In genomic region chr18:76592981-76593381, GRCh38 we compare ENCODE assay signal across 17 cellular contexts.
DNase-seq lines count a peak whose midpoint lies in the region; ATAC-seq, FAIRE-seq and TF ChIP-seq lines count a peak whose summit lies in the region.
"Had no signal": no experiment of that assay in that cellular context is flagged by ENCODE, and none has a peak within 500 bp of the region (broad histone marks: within the 10 kb centered on the region; RNA-seq: fewer than 3 reads in every experiment).

No MANE protein-coding gene starts in this region.

- H2AK5ac ChIP-seq in H1 (ENCODE audit: low read depth, low read length), result no peak overlapping the region

- no peak for TF ChIP-seq CTCF in H1 (IDR thresholded peaks at IDR 0.05; ENCODE audit: control extremely low read depth in 1 of 3, insufficient read depth in 1 of 3, low read depth in 1 of 3, low read length in 3 of 3)

- H3K4me3 ChIP-seq in H1 (ENCODE audit: extremely low read depth in 1 of 4, insufficient read depth in 2 of 4, low read depth in 3 of 4, low read length in 4 of 4) (no peak overlapping the region), mesodermal cell (ENCODE audit: extremely low read depth, insufficient read depth, low read length, poor library complexity, severe bottlenecking) (no peak overlapping the region)
- H3K4me3 ChIP-seq: adrenal gland, thoracic aorta had no signal

- POLR2A ChIA-PET in H1 (lab: Charles Lee; ENCODE audit: partially characterized antibody), result no interaction called here

- H4K5ac ChIP-seq in H1 (ENCODE audit: insufficient read length, low read depth, low read length), result no peak overlapping the region

- ATAC-seq in HG03039 (IDR thresholded peaks at IDR 0.05; ENCODE audit: unreplicated experiment), result no peak
- no peak for ATAC-seq in GM21825 (IDR thresholded peaks at IDR 0.05; ENCODE audit: unreplicated experiment)
- ATAC-seq: activated CD8-positive, alpha-beta T cell treated with anti-CD3 and anti-CD28 coated beads for 36 hours had no signal

- H3K9me3 ChIP-seq in H1 (ENCODE audit: insufficient read depth in 2 of 2, low read depth in 1 of 2, low read length in 1 of 2) (peaks cover 0 to 3% of the 10 kb centered on the region in 2 experiments; a peak in 2 of 4 replicates), mesodermal cell (ENCODE audit: control insufficient read depth, low read length) (no peaks in the 10 kb centered on the region)
- H3K9me3 ChIP-seq: adrenal gland, thoracic aorta had no signal

- no peak overlapping the region for H3K4me2 ChIP-seq in H1 (ENCODE audit: insufficient read depth in 1 of 2, low read depth in 2 of 2, low read length in 2 of 2)

- no peak overlapping the region for H3K56ac ChIP-seq in H1 (replicated peaks; ENCODE audit: insufficient read length, low read depth, low read length)

- TF ChIP-seq POLR2A in H1 (IDR thresholded peaks at IDR 0.05; ENCODE audit: control extremely low read depth in 1 of 2, low read depth in 2 of 2, low read length in 2 of 2), result no peak

- no peaks in the 10 kb centered on the region for H3K4me1 Mint-ChIP-seq in activated T-helper 1 cell treated with anti-CD3 and anti-CD28 coated beads, Interleukin-12 subunit alpha, Interleukin-12 subunit beta, Interleukin-2, Interleukin-4 antibody, amounts not matched to agents 30 ng/mL and 10 ng/mL and 1 ng/mL, durations not matched to agents 14 hours and 24 hours and 36 hours (ENCODE audit: low read depth)

- H4K91ac ChIP-seq in H1 (replicated peaks; ENCODE audit: insufficient read length, low read length), result no peak overlapping the region

- no peak overlapping the region for H3K27ac ChIP-seq in H1 (ENCODE audit: low read depth, low read length)
- peak overlapping the region; percentile 26 for H3K27ac ChIP-seq in mesodermal cell (ENCODE audit: low read depth, low read length, severe bottlenecking)
- H3K27ac ChIP-seq: adrenal gland, parathyroid adenoma, thoracic aorta had no signal

- H2BK15ac ChIP-seq in H1 (ENCODE audit: low read length), result no peak overlapping the region

- H3K79me1 ChIP-seq in H1 (ENCODE audit: low read depth, low read length), result no peaks in the 10 kb centered on the region

- FAIRE-seq in H1 (lab: Jason Lieb, UNC), result no peak
- FAIRE-seq: endometrium, islet of Langerhans had no signal

- intact Hi-C loops in activated T-helper 1 cell treated with anti-CD3 and anti-CD28 coated beads, Interleukin-12 subunit alpha, Interleukin-12 subunit beta, Interleukin-2, Interleukin-4 antibody, amounts not matched to agents 30 ng/mL and 10 ng/mL and 1 ng/mL, durations not matched to agents 14 hours and 24 hours and 36 hours (cut with micrococcal nuclease), result no loop called here

- 68% methylated on average over 10 of the region's 10 CpGs; no CpG with 5 or more reads in 1 of the 2 experiments for WGBS in H1 (ENCODE audit: extremely low coverage in 1 of 2, insufficient coverage in 1 of 2, insufficient read length in 1 of 2, insufficient replicate concordance in 2 of 2, low coverage in 1 of 2, low lambda C conversion rate in 2 of 2, missing lambda C conversion rate in 1 of 2), 2 experiments
- 55 to 66% methylated on average over 10 of the region's 10 CpGs for WGBS in mesodermal cell (ENCODE audit: insufficient coverage in 2 of 2), 2 experiments

- TF ChIP-seq EP300 in H1 (IDR thresholded peaks at IDR 0.05; ENCODE audit: borderline replicate concordance in 1 of 2, low read depth in 2 of 2, low read length in 2 of 2), result no peak

- no peaks in the 10 kb centered on the region for H3K27me3 ChIP-seq in H1 (replicated peaks in 1 of 4; ENCODE audit: control insufficient read depth in 3 of 4, extremely low read depth in 1 of 4, insufficient read depth in 3 of 4, low read length in 3 of 4)
- H3K27me3 ChIP-seq: adrenal gland had no signal

- H3K4me1 ChIP-seq in H1 (replicated peaks in 1 of 4; ENCODE audit: control insufficient read depth in 3 of 4, insufficient read depth in 4 of 4, low read length in 3 of 4) (peaks cover 3 to 13% (median 9%) of the 10 kb centered on the region in 4 experiments; a peak in 6 of 7 replicates), mesodermal cell (ENCODE audit: control insufficient read depth, insufficient read depth, low read length, poor library complexity, severe bottlenecking) (peaks cover 19% of the 10 kb centered on the region)

- no peaks in the 10 kb centered on the region for H3K23me2 ChIP-seq in H1 (ENCODE audit: low read depth, low read length)

- no peaks in the 10 kb centered on the region for H3K79me2 ChIP-seq in H1 (ENCODE audit: control insufficient read depth in 1 of 2, insufficient read depth in 2 of 2, low read length in 2 of 2)
- H3K79me2 ChIP-seq: parathyroid adenoma had no signal

- H3K36me3 ChIP-seq in H1 (ENCODE audit: control insufficient read depth in 2 of 4, insufficient read depth in 4 of 4, low read length in 3 of 4) (no peaks in the 10 kb centered on the region), mesodermal cell (ENCODE audit: control insufficient read depth, insufficient read depth, low read length) (no peaks in the 10 kb centered on the region)
- H3K36me3 ChIP-seq: adrenal gland, thoracic aorta had no signal

- H3K9ac ChIP-seq in H1 (replicated peaks in 1 of 4; ENCODE audit: extremely low read depth in 1 of 4, low read depth in 3 of 4, low read length in 3 of 4), result no peak overlapping the region
- H3K9ac ChIP-seq: parathyroid adenoma had no signal

- DNase-seq in HuH-7 (ENCODE audit: low spot score) (peak; percentile 55), NCI-H2227 (lab: John Stamatoyannopoulos, UW; ENCODE audit: unreplicated experiment) (peak; percentile 40), H1 (ENCODE audit: low read depth in 1 of 2, low spot score in 2 of 2) (peak in 1 of 2 experiments; percentile 43), GM19240 (ENCODE audit: insufficient read length, low spot score) (no peak)
- DNase-seq in activated T-helper 1 cell treated with anti-CD3 and anti-CD28 coated beads, Interleukin-12 subunit alpha, Interleukin-12 subunit beta, Interleukin-2, Interleukin-4 antibody, amounts not matched to agents 30 ng/mL and 10 ng/mL and 1 ng/mL, durations not matched to agents 14 hours and 24 hours and 36 hours (ENCODE audit: low spot score), result no peak
- DNase-seq: activated CD8-positive, alpha-beta T cell treated with anti-CD3 and anti-CD28 coated beads for 36 hours; adrenal gland; DMS79; NCI-H226; OCI-M1 had no signal

- H4K20me1 ChIP-seq in H1 (replicated peaks in 1 of 2; ENCODE audit: control insufficient read depth in 1 of 2, insufficient read depth in 2 of 2, low read length in 2 of 2), result no peaks in the 10 kb centered on the region

- no peak overlapping the region for H2BK120ac ChIP-seq in H1 (replicated peaks; ENCODE audit: low read depth, low read length)

- TF ChIP-seq RAD21 in H1 (IDR thresholded peaks at IDR 0.05 in 1 of 2, conservative IDR thresholded peaks at IDR 0.05 in 1 of 2; ENCODE audit: low read depth in 2 of 2, low read length in 2 of 2), result no peak

- H3K9me3 Mint-ChIP-seq in activated T-helper 1 cell treated with anti-CD3 and anti-CD28 coated beads, Interleukin-12 subunit alpha, Interleukin-12 subunit beta, Interleukin-2, Interleukin-4 antibody, amounts not matched to agents 30 ng/mL and 10 ng/mL and 1 ng/mL, durations not matched to agents 14 hours and 24 hours and 36 hours, result no peaks in the 10 kb centered on the region
- H3K9me3 Mint-ChIP-seq: activated CD8-positive, alpha-beta T cell treated with anti-CD3 and anti-CD28 coated beads for 36 hours had no signal

- H2AFZ ChIP-seq in H1 (ENCODE audit: low read length), result peak overlapping the region; percentile 77
- H2AFZ ChIP-seq: parathyroid adenoma had no signal

- no peak overlapping the region for H3K27ac Mint-ChIP-seq in activated T-helper 1 cell treated with anti-CD3 and anti-CD28 coated beads, Interleukin-12 subunit alpha, Interleukin-12 subunit beta, Interleukin-2, Interleukin-4 antibody, amounts not matched to agents 30 ng/mL and 10 ng/mL and 1 ng/mL, durations not matched to agents 14 hours and 24 hours and 36 hours
- H3K27ac Mint-ChIP-seq: activated CD8-positive, alpha-beta T cell treated with anti-CD3 and anti-CD28 coated beads for 36 hours had no signal

- CTCF ChIA-PET in H1 (lab: Charles Lee; ENCODE audit: partially characterized antibody), result interaction anchor here (0.8 kb wide), 1 partner anchor 105 kb away, joined by 3 read pairs; no protein-coding TSS in a partner anchor

- H4K8ac ChIP-seq in H1 (ENCODE audit: extremely low read depth, insufficient read depth, low read length), result no peak overlapping the region

- peak overlapping the region; percentile 48 for H3K18ac ChIP-seq in H1 (ENCODE audit: extremely low read depth, low read length)

- H3K4ac ChIP-seq in H1 (replicated peaks; ENCODE audit: insufficient read length, low read depth, low read length), result no peak overlapping the region

- H2BK5ac ChIP-seq in H1 (ENCODE audit: low read depth, low read length), result no peak overlapping the region

- H2BK12ac ChIP-seq in H1 (ENCODE audit: low read depth, low read length), result no peak overlapping the region

- no peaks in the 10 kb centered on the region for H3K36me3 Mint-ChIP-seq in activated T-helper 1 cell treated with anti-CD3 and anti-CD28 coated beads, Interleukin-12 subunit alpha, Interleukin-12 subunit beta, Interleukin-2, Interleukin-4 antibody, amounts not matched to agents 30 ng/mL and 10 ng/mL and 1 ng/mL, durations not matched to agents 14 hours and 24 hours and 36 hours (ENCODE audit: low read depth)

- H2BK20ac ChIP-seq in H1 (ENCODE audit: low read length), result no peak overlapping the region

- peaks cover 33% of the 10 kb centered on the region for H3K27me3 Mint-ChIP-seq in activated T-helper 1 cell treated with anti-CD3 and anti-CD28 coated beads, Interleukin-12 subunit alpha, Interleukin-12 subunit beta, Interleukin-2, Interleukin-4 antibody, amounts not matched to agents 30 ng/mL and 10 ng/mL and 1 ng/mL, durations not matched to agents 14 hours and 24 hours and 36 hours (ENCODE audit: insufficient read depth)

- no peak overlapping the region for H3K14ac ChIP-seq in H1 (ENCODE audit: insufficient read length)

- H3K4me3 Mint-ChIP-seq in activated T-helper 1 cell treated with anti-CD3 and anti-CD28 coated beads, Interleukin-12 subunit alpha, Interleukin-12 subunit beta, Interleukin-2, Interleukin-4 antibody, amounts not matched to agents 30 ng/mL and 10 ng/mL and 1 ng/mL, durations not matched to agents 14 hours and 24 hours and 36 hours, result no peak overlapping the region
- H3K4me3 Mint-ChIP-seq: activated CD8-positive, alpha-beta T cell treated with anti-CD3 and anti-CD28 coated beads for 36 hours had no signal

- H3K23ac ChIP-seq in H1 (ENCODE audit: insufficient read length), result no peak overlapping the region

TF ChIP-seq in H1, 55 proteins besides CTCF, POLR2A, EP300 and RAD21:
- TF ChIP-seq TBP (IDR thresholded peaks at IDR 0.05; ENCODE audit: low read depth, low read length), result no peak
- no peak for TF ChIP-seq SUZ12 (IDR thresholded peaks at IDR 0.05; ENCODE audit: low read length)
- no peak for TF ChIP-seq SP4 (IDR thresholded peaks at IDR 0.05; ENCODE audit: low read length)
- TF ChIP-seq RNF2 (IDR thresholded peaks at IDR 0.05; ENCODE audit: borderline replicate concordance, low read depth, low read length, missing control alignments, poor library complexity, severe bottlenecking), result no peak
- no peak for TF ChIP-seq TAF1 (IDR thresholded peaks at IDR 0.05; ENCODE audit: low read depth, low read length)
TF ChIP-seq in H1: peak in this region for 0.

Comparison
In these comparisons a context has a peak if more than half of its experiments do, and no peak if none do; other contexts are left out.
1. DNase-seq: peak in HuH-7 (single experiment) and NCI-H2227 (single experiment); none in GM19240 (single experiment) and activated T-helper 1 cell treated with anti-CD3 and anti-CD28 coated beads, Interleukin-12 subunit alpha, Interleukin-12 subunit beta, Interleukin-2, Interleukin-4 antibody, amounts not matched to agents 30 ng/mL and 10 ng/mL and 1 ng/mL, durations not matched to agents 14 hours and 24 hours and 36 hours (single experiment).